ENCODE assay signal across 8 cellular contexts in the genomic region with DNA sequence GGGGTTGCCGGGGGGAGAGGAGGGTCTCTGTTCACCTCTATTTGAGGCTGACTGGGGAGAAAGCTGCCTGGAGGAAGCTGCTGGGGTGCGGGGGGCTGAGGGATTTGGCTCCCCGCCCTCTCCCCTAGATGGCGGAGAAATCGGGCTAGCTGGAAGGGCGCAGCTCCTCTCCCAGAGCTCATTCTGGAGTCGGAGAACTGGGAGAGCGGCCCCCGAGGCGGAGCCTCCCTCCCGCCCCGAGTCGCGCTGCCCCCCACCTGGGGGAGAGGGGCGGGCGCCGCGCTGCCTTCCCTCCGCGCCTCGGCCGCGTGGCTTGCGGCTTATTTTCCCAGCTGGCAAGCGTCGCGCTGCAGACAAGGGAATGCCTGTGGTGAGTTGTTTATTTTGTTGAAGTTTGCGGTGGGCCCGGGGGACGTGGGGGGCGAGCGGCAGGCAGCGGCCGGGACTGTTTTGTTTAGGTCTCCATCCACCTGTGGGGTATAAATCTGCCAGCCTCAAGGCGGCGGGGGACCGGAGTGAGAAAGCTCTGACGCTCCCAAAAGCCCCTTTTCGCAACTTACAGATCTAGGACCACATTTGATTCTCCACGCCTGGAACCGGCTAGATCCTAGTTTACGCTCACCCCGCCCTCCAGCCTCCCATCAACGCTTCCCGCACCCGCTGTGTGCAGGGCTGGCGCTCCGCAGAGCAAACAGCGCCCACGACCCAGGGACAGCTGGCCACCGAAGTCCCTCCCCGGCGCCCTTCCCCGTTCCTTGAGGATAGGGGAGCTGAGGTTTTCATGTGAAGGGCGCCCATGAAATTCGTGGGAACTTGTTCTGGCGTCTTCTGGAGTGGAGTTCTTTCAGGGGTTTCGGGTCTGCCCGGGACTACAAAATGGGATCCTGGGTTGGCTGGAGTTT. TPM values are rescaled to one million over a fixed set of nuclear protein-coding genes. Genes with fewer than 3 reads are reported as not detected.
A peak's percentile ranks its signal among the peaks of the same experiment; 100 is the strongest.
DNase-seq lines count a peak whose midpoint lies in the region; ATAC-seq and TF ChIP-seq lines count a peak whose summit lies in the region.

No MANE protein-coding gene starts in this region.

- peaks cover 5% of the 10 kb centered on the region; the same call in 1 of the 2 replicates for H3K27me3 ChIP-seq in OCI-LY3 (ENCODE audit: low read depth, low read length)
- no peaks in the 10 kb centered on the region for H3K27me3 ChIP-seq in ascending aorta
- H3K27me3 ChIP-seq in rectal smooth muscle tissue (ENCODE audit: control insufficient read depth, insufficient read depth, low read length), result no peaks in the 10 kb centered on the region

- H4K20me1 ChIP-seq in OCI-LY3 (ENCODE audit: insufficient read depth, low read length), result 0 out of 2 replicates have a peak, but pooled peaks cover under 1% of the 10 kb centered on the region

- intact Hi-C loops in ascending aorta (cut with DNase I), result loop anchor here (5.0 to 10.0 kb wide), 3 partner anchors 1765 to 1962 kb away; a partner anchor contains a TSS

- peak overlapping the region; percentile 97 for H3K4me2 ChIP-seq in OCI-LY3 (ENCODE audit: low read length)

- DNase-seq in stimulated activated CD4-positive, alpha-beta T cell treated with anti-CD3 and anti-CD28 coated beads, Interleukin-12 subunit alpha, Interleukin-12 subunit beta, amount 100 ng/mL, for 4 hours, result peak; percentile 10
- DNase-seq in stimulated activated CD4-positive, alpha-beta T cell treated with anti-CD3 and anti-CD28 coated beads, Interleukin-1b, Interleukin-23, amount 100 ng/mL, for 48 hours, result no peak
- DNase-seq in ascending aorta (ENCODE audit: low spot score in 2 of 2) (peak in 1 of 2 donors; percentile 69), hippocampal formation (lab: John Stamatoyannopoulos, UW) (peak; percentile 36 to 56)

- no peaks in the 10 kb centered on the region for H3K36me3 ChIP-seq in OCI-LY3 (replicated peaks; ENCODE audit: low read depth, low read length)
- no peaks in the 10 kb centered on the region for H3K36me3 ChIP-seq in ascending aorta
- no peaks in the 10 kb centered on the region for H3K36me3 ChIP-seq in rectal smooth muscle tissue (ENCODE audit: control insufficient read depth, insufficient read depth, low read length)

- H3K9ac ChIP-seq in OCI-LY3 (ENCODE audit: low read length), result no peak overlapping the region
- H3K9ac ChIP-seq in rectal smooth muscle tissue (ENCODE audit: low read length), result peak overlapping the region; percentile 52

- ATAC-seq in esophagus mucosa (no peak), HG02973 (IDR thresholded peaks at IDR 0.05; ENCODE audit: unreplicated experiment) (no peak)

- peak overlapping the region; percentile 92 for H3K4me3 ChIP-seq in OCI-LY3 (ENCODE audit: low read length)
- peak overlapping the region; percentile 70 to 87 for H3K4me3 ChIP-seq in ascending aorta
- H3K4me3 ChIP-seq in rectal smooth muscle tissue (ENCODE audit: low read length), result peak overlapping the region; percentile 86

- H3K4me1 ChIP-seq in OCI-LY3 (ENCODE audit: low read length) (peaks cover 12% of the 10 kb centered on the region), ascending aorta (peaks cover 0 to 8% of the 10 kb centered on the region in 2 donors), rectal smooth muscle tissue (ENCODE audit: control insufficient read depth, insufficient read depth, low read length) (no peaks in the 10 kb centered on the region)

- peaks cover 4% of the 10 kb centered on the region for H3K79me2 ChIP-seq in OCI-LY3 (ENCODE audit: low read length)

- H3K9me3 ChIP-seq in OCI-LY3 (ENCODE audit: insufficient read depth, low read length), result no peaks in the 10 kb centered on the region
- H3K9me3 ChIP-seq in ascending aorta, result no peaks in the 10 kb centered on the region

- no peak for TF ChIP-seq CTCF in OCI-LY3 (IDR thresholded peaks at IDR 0.05; ENCODE audit: low read depth, low read length)
- no peak for TF ChIP-seq CTCF in ascending aorta (IDR thresholded peaks at IDR 0.05)

- H3K27ac ChIP-seq in OCI-LY3 (ENCODE audit: low read length), result no peak overlapping the region
- peak overlapping the region; percentile 75 to 81 for H3K27ac ChIP-seq in ascending aorta
- peak overlapping the region; percentile 72 for H3K27ac ChIP-seq in rectal smooth muscle tissue (ENCODE audit: low read depth, low read length)

- H2AFZ ChIP-seq in OCI-LY3 (ENCODE audit: low read depth, low read length), result 0 out of 2 replicates have a peak overlapping the region, but pooled peaks have one; percentile 22

RNA-seq across cellular contexts. Expression of a gene that starts 4.0 kb away (rescaled TPM):
- total RNA-seq in ascending aorta (20.9 TPM), esophagus mucosa (9.7 TPM)
